In the genomic region with DNA sequence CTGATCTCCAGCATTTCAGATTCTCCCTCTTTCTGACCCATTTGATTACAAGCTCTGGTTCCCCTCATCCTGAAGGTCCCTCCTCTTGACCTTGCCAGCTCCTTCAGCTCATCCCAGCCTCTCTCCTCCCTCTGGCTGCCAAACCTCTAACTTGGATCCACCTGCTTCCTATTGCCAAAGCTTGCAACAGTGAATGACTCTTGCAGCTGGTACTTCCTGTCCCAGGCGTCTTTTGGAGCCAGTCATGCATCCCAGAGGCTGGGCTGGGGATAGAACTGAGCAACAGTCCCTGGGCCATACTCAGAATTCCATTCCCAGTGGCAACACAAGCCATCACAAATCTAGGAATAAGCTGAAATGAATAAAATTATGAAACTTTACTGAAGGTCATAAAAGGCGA, we compare ENCODE assay signal across 11 cellular contexts. TPM values are rescaled to one million over a fixed set of nuclear protein-coding genes. Genes with fewer than 3 reads are reported as not detected.
DNase-seq lines count a peak whose midpoint lies in the region; ATAC-seq and TF ChIP-seq lines count a peak whose summit lies in the region.
"Had no signal": no experiment of that assay in that cellular context is flagged by ENCODE, and none has a peak within 500 bp of the region (broad histone marks: within the 10 kb centered on the region; RNA-seq: fewer than 3 reads in every experiment).

No MANE protein-coding gene starts in this region.

- H2AFZ ChIP-seq in HCT116 (ENCODE audit: low read depth, low read length, poor library complexity, severe bottlenecking), result no peak overlapping the region

- H3K27ac ChIP-seq in AG04450 (ENCODE audit: low read depth, low read length) (no peak overlapping the region), HCT116 (ENCODE audit: low read depth, low read length) (no peak overlapping the region), layer of hippocampus (ENCODE audit: low read depth, low read length) (peak overlapping the region; percentile 99)

- DNase-seq in AG04450 (ENCODE audit: low read depth, low spot score) (peak; percentile 10), HCT116 (ENCODE audit: low read depth, low spot score) (peak; percentile 6), amniotic stem cell (lab: John Stamatoyannopoulos, UW) (peak; percentile 48)
- DNase-seq in stimulated activated CD4-positive, alpha-beta T cell treated with anti-CD3 and anti-CD28 coated beads, Interleukin-2, amount 100 ng/mL, for 48 hours, result no peak
- no peak for DNase-seq in activated CD4-positive, alpha-beta T cell treated with anti-CD3 and anti-CD28 coated beads for 1 hour
- DNase-seq: activated T-cell treated with anti-CD3 and anti-CD28 coated beads, Interleukin-2, amount 50 U/mL, for 48 hours; GDM1 had no signal

- CTCF ChIA-PET in AG04450 (lab: Charles Lee), result interaction anchor here (1.2 to 1.8 kb wide), 3 partner anchors 27 to 121 kb away, joined by 3 to 7 read pairs (median 4); partner anchors contain the start of gene SPOCD1
- CTCF ChIA-PET in HCT116 (lab: Charles Lee), result interaction anchor here (1.6 kb wide), 1 partner anchor 28 kb away, joined by 4 read pairs; the partner anchor contains the start of gene SPOCD1

- no peak for TF ChIP-seq CTCF in AG04450 (IDR thresholded peaks at IDR 0.05; ENCODE audit: low read depth, low read length)
- no peak for TF ChIP-seq CTCF in HCT116 (IDR thresholded peaks at IDR 0.05 in 2 of 3, conservative IDR thresholded peaks at IDR 0.05 in 1 of 3; ENCODE audit: borderline replicate concordance in 1 of 3, insufficient read depth in 1 of 3, low read depth in 2 of 3, low read length in 2 of 3)

- H3K4me1 ChIP-seq in HCT116 (ENCODE audit: control insufficient read depth in 1 of 2, insufficient read depth in 2 of 2, low read length in 2 of 2), result no peaks in the 10 kb centered on the region

- BruUV-seq in HCT116 (replicated peaks; lab: Mats Ljungman, UMichigan), result no TSS peak

- no peaks in the 10 kb centered on the region for H3K27me3 ChIP-seq in AG04450 (ENCODE audit: control insufficient read depth, insufficient read depth, low read length)
- H3K27me3 ChIP-seq in HCT116 (ENCODE audit: insufficient read depth, low read length), result no peaks in the 10 kb centered on the region
- no peaks in the 10 kb centered on the region for H3K27me3 ChIP-seq in layer of hippocampus (ENCODE audit: control insufficient read depth, insufficient read depth, low read length)

- no peaks in the 10 kb centered on the region for H4K20me1 ChIP-seq in HCT116 (ENCODE audit: insufficient read depth)

- H3K79me2 ChIP-seq in HCT116 (ENCODE audit: insufficient read depth, low read length), result no peaks in the 10 kb centered on the region

- intact Hi-C loops in HCT116 (cut with micrococcal nuclease), result no loop called here

- H3K9me3 ChIP-seq in AG04450 (ENCODE audit: control insufficient read depth, insufficient read depth, low read length), result no peaks in the 10 kb centered on the region
- H3K9me3 ChIP-seq in HCT116 (ENCODE audit: control insufficient read depth in 1 of 2, insufficient read depth in 1 of 2, low read depth in 1 of 2, low read length in 2 of 2), result no peaks in the 10 kb centered on the region

- RAD21 ChIA-PET in HCT116 (lab: Charles Lee; ENCODE audit: low non-redundant PET in 1 of 2, low total read pairs in 2 of 2, uncharacterized antibody in 2 of 2, unreplicated experiment in 2 of 2), result interaction anchor here in 1 of 2 experiments (0.6 to 0.7 kb wide), 2 partner anchors 44 to 221 kb away, joined by 3 to 4 read pairs; no protein-coding TSS in a partner anchor

- no peaks in the 10 kb centered on the region for H3K36me3 ChIP-seq in HCT116 (ENCODE audit: control insufficient read depth in 1 of 2, insufficient read depth in 2 of 2, low read length in 2 of 2)

- H3K4me3 ChIP-seq in AG04450 (ENCODE audit: low read depth, low read length) (no peak overlapping the region), HCT116 (replicated peaks in 1 of 2; ENCODE audit: low read depth in 1 of 2, low read length in 2 of 2) (no peak overlapping the region)

- no peak overlapping the region for H3K9ac ChIP-seq in HCT116 (ENCODE audit: low read length)

- TF ChIP-seq POLR2A in HCT116 (IDR thresholded peaks at IDR 0.05; ENCODE audit: borderline replicate concordance, extremely low read depth, insufficient read depth, insufficient read length), result no peak

- POLR2A ChIA-PET in AG04450 (lab: Yijun Ruan, JAX), result no interaction called here
- POLR2A ChIA-PET in HCT116 (lab: Charles Lee), result interaction anchor here (1.1 to 1.4 kb wide), 2 partner anchors 18 to 102 kb away, joined by 3 to 4 read pairs; no protein-coding TSS in a partner anchor

- TF ChIP-seq RAD21 in HCT116 (IDR thresholded peaks at IDR 0.05; ENCODE audit: low read depth), result no peak

- no peak overlapping the region for H3K4me2 ChIP-seq in HCT116 (ENCODE audit: low read length)

- ATAC-seq in HCT116 (no peak), GM21367 (IDR thresholded peaks at IDR 0.05; ENCODE audit: unreplicated experiment) (no peak), HG02870 (IDR thresholded peaks at IDR 0.05; ENCODE audit: unreplicated experiment) (no peak)
- ATAC-seq: natural killer cell treated with Interleukin-12 subunit alpha and Interleukin-12 subunit beta and Interleukin-15 and Interleukin-18, amount 100 ng/mL, for 72 hours had no signal

- H3K9me2 ChIP-seq in HCT116 (ENCODE audit: insufficient read depth), result no peaks in the 10 kb centered on the region

TF ChIP-seq in HCT116, 20 proteins besides CTCF, POLR2A, EP300 and RAD21:
- TF ChIP-seq EGR1 (IDR thresholded peaks at IDR 0.05; ENCODE audit: low read depth) (no peak), POLR2AphosphoS5 (IDR thresholded peaks at IDR 0.05; ENCODE audit: low read depth, low read length) (no peak), TCF7L2 (IDR thresholded peaks at IDR 0.05; ENCODE audit: borderline replicate concordance, extremely low read depth, insufficient read depth, insufficient read length) (no peak), SP1 (IDR thresholded peaks at IDR 0.05; ENCODE audit: low read depth) (peak; percentile 31), FOSL1 (IDR thresholded peaks at IDR 0.05; ENCODE audit: low read depth) (0 out of 2 replicates have a peak, but pooled peaks have one; percentile 17), CEBPB (IDR thresholded peaks at IDR 0.05; ENCODE audit: low read depth) (peak; percentile 84)

RNA-seq across cellular contexts. Expression of gene SPOCD1, which starts 27.7 kb away (rescaled TPM):
- 78.8 and 98.5 TPM in 2 replicates for polyA plus RNA-seq in AG04450 (2011; rRNA removed)
- 62.9 and 89.1 TPM in 2 replicates for polyA minus RNA-seq in AG04450 (2011; rRNA and poly(A)+ RNA removed)
- total RNA-seq in HCT116 (2021; ENCODE audit: unreplicated experiment), result 5.0 TPM
- polyA plus RNA-seq in HCT116 (2012), result 3.0 and 3.5 TPM in 2 replicates
- total RNA-seq: natural killer cell treated with Interleukin-12 subunit alpha and Interleukin-12 subunit beta and Interleukin-15 and Interleukin-18, amount 100 ng/mL, for 72 hours had no signal

Comparison
In these comparisons a context has a peak if more than half of its experiments do, and no peak if none do; other contexts are left out.
1. DNase-seq: peak in AG04450 (single experiment), HCT116 (single experiment) and amniotic stem cell (single experiment); none in stimulated activated CD4-positive, alpha-beta T cell treated with anti-CD3 and anti-CD28 coated beads, Interleukin-2, amount 100 ng/mL, for 48 hours (0 of 2) and activated CD4-positive, alpha-beta T cell treated with anti-CD3 and anti-CD28 coated beads for 1 hour (single experiment).